In the genomic region with DNA sequence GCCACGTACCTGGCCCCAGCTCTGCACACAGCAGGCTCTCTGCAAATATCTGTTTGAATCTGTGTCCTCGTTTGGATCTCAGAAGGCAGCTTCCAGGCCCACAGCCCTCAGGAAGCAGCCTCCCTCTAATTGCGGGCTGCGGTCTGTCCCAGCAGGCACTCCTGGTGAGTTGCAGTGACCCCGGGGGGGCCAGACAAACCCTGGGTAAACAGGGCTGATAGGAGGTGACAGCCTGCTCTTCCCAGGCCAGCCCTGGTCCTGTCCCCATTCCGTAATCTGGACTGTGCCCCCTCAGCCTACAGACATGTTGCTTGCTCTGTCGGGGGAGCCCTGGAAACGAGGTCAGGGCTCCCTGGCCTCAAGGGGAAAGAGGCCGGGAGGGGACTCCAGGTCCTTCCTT, we compare ENCODE assay signal across 21 cellular contexts. TPM values are rescaled to one million over a fixed set of nuclear protein-coding genes. Genes with fewer than 3 reads are reported as not detected.
"Had no signal": no experiment of that assay in that cellular context is flagged by ENCODE, and none has a peak within 500 bp of the region (broad histone marks: within the 10 kb centered on the region; RNA-seq: fewer than 3 reads in every experiment).

No MANE protein-coding gene starts in this region.

- DNase-seq: activated CD4-positive, alpha-beta T cell treated with anti-CD3 and anti-CD28 coated beads for 36 hours; activated CD8-positive, alpha-beta T cell treated with anti-CD3 and anti-CD28 coated beads for 36 hours; activated effector memory CD4-positive, alpha-beta T cell treated with Interleukin-2 at 50 U/mL for 16 hours; activated T-cell treated with anti-CD3 and anti-CD28 coated beads, Interleukin-2, amount 50 U/mL, for 4 hours; adrenal gland; dorsolateral prefrontal cortex; erythroblast; gastrocnemius medialis; heart right ventricle; mammary epithelial cell; naive B cell; ovary; sigmoid colon; spleen; stomach; WERI-Rb-1 had no signal

- H3K9me3 ChIP-seq: adrenal gland, gastrocnemius medialis, heart right ventricle, ovary, sigmoid colon, spleen, stomach had no signal

- H3K4me3 ChIP-seq: adrenal gland, cardiac muscle cell, dorsolateral prefrontal cortex, gastrocnemius medialis, heart right ventricle, ovary, sigmoid colon, spleen, stomach had no signal

- H3K36me3 ChIP-seq: adrenal gland, cardiac muscle cell, gastrocnemius medialis, heart right ventricle, ovary, sigmoid colon, spleen, stomach, WERI-Rb-1 had no signal

- ATAC-seq: activated CD4-positive, alpha-beta T cell treated with anti-CD3 and anti-CD28 coated beads for 36 hours; activated CD8-positive, alpha-beta T cell treated with anti-CD3 and anti-CD28 coated beads for 36 hours; activated T-cell treated with anti-CD3 and anti-CD28 coated beads, Interleukin-2, amount 50 U/mL, for 4 hours; gastrocnemius medialis; heart right ventricle had no signal

- H3K27me3 ChIP-seq: ovary had no signal

- FAIRE-seq: islet of Langerhans had no signal

- H3K27ac ChIP-seq: adrenal gland, cardiac muscle cell, dorsolateral prefrontal cortex, gastrocnemius medialis, heart right ventricle, ovary, sigmoid colon, spleen, stomach, WERI-Rb-1 had no signal

RNA-seq across cellular contexts. Expression of gene FOXN4, which starts 2.0 kb away (rescaled TPM):
- total RNA-seq: activated CD4-positive, alpha-beta T cell treated with anti-CD3 and anti-CD28 coated beads for 36 hours; activated CD8-positive, alpha-beta T cell treated with anti-CD3 and anti-CD28 coated beads for 36 hours; activated T-cell treated with anti-CD3 and anti-CD28 coated beads, Interleukin-2, amount 50 U/mL, for 4 hours; adrenal gland; gastrocnemius medialis; mammary epithelial cell; mononuclear cell; pulmonary artery endothelial cell; spleen; stomach; urinary bladder had no signal
- polyA plus RNA-seq: heart right ventricle, mammary epithelial cell, stomach, urinary bladder had no signal

RNA-seq across cellular contexts. Expression of gene MYO1H, which starts 40.6 kb away (rescaled TPM):
- total RNA-seq: activated CD4-positive, alpha-beta T cell treated with anti-CD3 and anti-CD28 coated beads for 36 hours; activated CD8-positive, alpha-beta T cell treated with anti-CD3 and anti-CD28 coated beads for 36 hours; activated T-cell treated with anti-CD3 and anti-CD28 coated beads, Interleukin-2, amount 50 U/mL, for 4 hours; adrenal gland; cardiac muscle cell; gastrocnemius medialis; mammary epithelial cell; pulmonary artery endothelial cell; sigmoid colon; spleen; stomach; urinary bladder had no signal
- polyA plus RNA-seq: cardiac muscle cell, mammary epithelial cell, urinary bladder had no signal
